ENCODE assay signal across 16 cellular contexts in the genomic region with DNA sequence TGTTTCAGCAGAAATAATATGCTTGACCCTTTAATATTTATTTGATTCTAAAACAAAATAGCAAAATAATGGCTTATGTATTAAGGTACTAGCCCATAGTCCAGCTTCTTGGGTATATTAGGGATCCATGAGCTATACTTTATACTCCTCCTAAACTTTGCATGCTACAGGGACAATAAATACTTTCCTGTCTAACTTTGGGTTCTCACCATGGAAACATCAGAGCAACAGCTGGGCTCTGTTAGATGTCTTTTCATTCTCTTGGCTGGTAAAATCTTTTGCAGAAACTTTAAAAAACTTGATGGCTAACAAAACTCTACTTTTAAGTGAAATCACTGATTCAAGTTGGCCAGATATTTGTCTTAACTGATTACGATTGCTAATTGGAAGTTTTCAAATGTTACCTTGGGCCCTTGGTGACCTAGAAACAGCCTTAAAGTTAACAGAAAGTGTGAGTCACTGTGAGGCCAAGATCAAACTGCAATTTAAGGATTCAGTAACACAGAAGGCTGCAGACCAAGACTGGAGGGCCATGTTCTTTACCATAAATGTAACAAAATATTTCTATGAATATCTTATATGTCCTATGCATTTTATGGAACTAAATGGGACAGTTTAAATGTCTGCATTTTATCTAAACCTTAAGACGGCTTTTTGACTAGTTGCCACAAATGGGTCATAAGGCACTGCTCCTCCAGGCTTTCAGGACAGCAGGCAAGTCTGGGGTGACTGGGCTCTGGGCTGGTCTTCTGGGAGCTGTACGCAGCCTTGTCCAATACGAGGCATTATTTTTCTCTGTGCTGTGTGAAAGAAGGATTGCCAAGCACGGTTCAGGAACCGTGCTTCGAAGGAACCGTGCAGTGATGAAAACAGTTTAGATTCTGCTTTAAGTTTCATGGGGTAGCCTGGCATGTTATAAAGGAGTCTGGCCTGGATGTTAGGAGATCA.
"Had no signal": no experiment of that assay in that cellular context is flagged by ENCODE, and none has a peak within 500 bp of the region (broad histone marks: within the 10 kb centered on the region; RNA-seq: fewer than 3 reads in every experiment).

No MANE protein-coding gene starts in this region.

- H3K4me3 ChIP-seq: heart left ventricle, right atrium auricular region, spleen had no signal

- H3K4me3 Mint-ChIP-seq: dendritic cell treated with granulocyte-macrophage colony-stimulating factor and Interleukin-4, amounts not matched to agents 40 ng/mL and 50 ng/mL, for 4 days; effector memory CD8-positive, alpha-beta T cell; stimulated activated naive B cell treated with anti-CD40 and anti-IgM and Interleukin-4, amounts not matched to agents 10 μg/mL and 1 μg/mL and 100 μg/mL, for 72 hours had no signal

- H3K9me3 ChIP-seq: heart left ventricle, right atrium auricular region, spleen had no signal

- H3K36me3 Mint-ChIP-seq: stimulated activated naive B cell treated with anti-CD40 and anti-IgM and Interleukin-4, amounts not matched to agents 10 μg/mL and 1 μg/mL and 100 μg/mL, for 72 hours had no signal

- H2AFZ ChIP-seq: parathyroid adenoma had no signal

- ATAC-seq: effector memory CD8-positive, alpha-beta T cell; heart left ventricle; stimulated activated naive B cell treated with anti-CD40 and anti-IgM and Interleukin-4, amounts not matched to agents 10 μg/mL and 1 μg/mL and 100 μg/mL, for 72 hours had no signal

- DNase-seq: activated CD4-positive, alpha-beta T cell treated with anti-CD3 and anti-CD28 coated beads, Interleukin-2, amount 50 U/mL, for 1 hour; activated naive CD4-positive, alpha-beta T cell treated with anti-CD3 and anti-CD28 coated beads, Interleukin-2, amount 50 U/mL, for 16 hours; activated T-cell treated with anti-CD3 and anti-CD28 coated beads for 4 hours; amniotic stem cell; effector memory CD8-positive, alpha-beta T cell; heart left ventricle; islet precursor cell; spleen; stimulated activated CD4-positive, alpha-beta T cell treated with anti-CD3 and anti-CD28 coated beads, Interleukin-1b, Interleukin-23, amount 100 ng/mL, for 48 hours; stimulated activated naive B cell treated with anti-CD40 and anti-IgM and Interleukin-4, amounts not matched to agents 10 μg/mL and 1 μg/mL and 100 μg/mL, for 72 hours had no signal

- H3K36me3 ChIP-seq: heart left ventricle, right atrium auricular region, spleen had no signal

- H3K27me3 ChIP-seq: heart left ventricle, right atrium auricular region had no signal

- H3K9me3 Mint-ChIP-seq: activated T-helper 2 cell treated with anti-CD3 and anti-CD28 coated beads, Interferon-gamma antibody, Interleukin-2, Interleukin-4, amounts not matched to agents 10 μg/mL and 5 μg/mL and 100 μg/mL, durations not matched to agents 14 hours and 24 hours and 36 hours; dendritic cell treated with granulocyte-macrophage colony-stimulating factor and Interleukin-4, amounts not matched to agents 40 ng/mL and 50 ng/mL, for 4 days; effector memory CD8-positive, alpha-beta T cell; stimulated activated naive B cell treated with anti-CD40 and anti-IgM and Interleukin-4, amounts not matched to agents 10 μg/mL and 1 μg/mL and 100 μg/mL, for 72 hours had no signal

- H3K4me1 ChIP-seq: spleen had no signal

- H3K79me2 ChIP-seq: parathyroid adenoma had no signal

- H3K9ac ChIP-seq: parathyroid adenoma had no signal

- H3K27me3 Mint-ChIP-seq: brain; dendritic cell treated with granulocyte-macrophage colony-stimulating factor and Interleukin-4, amounts not matched to agents 40 ng/mL and 50 ng/mL, for 4 days had no signal

- H3K27ac ChIP-seq: epithelial cell of prostate, parathyroid adenoma, right atrium auricular region, spleen had no signal

- H3K27ac Mint-ChIP-seq: activated T-helper 2 cell treated with anti-CD3 and anti-CD28 coated beads, Interferon-gamma antibody, Interleukin-2, Interleukin-4, amounts not matched to agents 10 μg/mL and 5 μg/mL and 100 μg/mL, durations not matched to agents 14 hours and 24 hours and 36 hours; dendritic cell treated with granulocyte-macrophage colony-stimulating factor and Interleukin-4, amounts not matched to agents 40 ng/mL and 50 ng/mL, for 4 days; effector memory CD8-positive, alpha-beta T cell; stimulated activated naive B cell treated with anti-CD40 and anti-IgM and Interleukin-4, amounts not matched to agents 10 μg/mL and 1 μg/mL and 100 μg/mL, for 72 hours had no signal
